25 cellular contexts compared by ENCODE assay signal in the genomic region with DNA sequence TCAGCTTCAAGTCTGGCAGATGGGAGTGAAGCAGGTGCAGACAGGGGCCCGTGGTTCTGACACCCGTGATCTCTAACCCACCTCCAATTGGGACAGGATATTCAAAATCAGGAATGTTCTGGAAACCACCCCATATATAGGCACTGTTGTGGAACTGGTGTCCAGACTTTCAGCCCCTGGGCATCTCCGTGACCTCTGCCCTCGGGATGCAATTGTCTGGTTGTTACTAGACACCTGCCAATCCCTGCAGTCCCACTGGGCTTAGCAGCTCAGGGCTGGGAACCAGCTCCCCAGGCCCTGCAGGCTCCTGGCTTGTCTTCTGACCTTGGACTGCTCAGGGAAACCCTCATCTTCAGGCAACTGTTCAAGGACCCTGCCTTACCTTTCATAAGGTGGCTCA.
"Had no signal": no experiment of that assay in that cellular context is flagged by ENCODE, and none has a peak within 500 bp of the region (broad histone marks: within the 10 kb centered on the region; RNA-seq: fewer than 3 reads in every experiment).

No MANE protein-coding gene starts in this region.

- H3K9me3 ChIP-seq: colonic mucosa, left lung, mucosa of descending colon, ovary, psoas muscle, testis, upper lobe of left lung had no signal

- DNase-seq: colonic mucosa; effector CD8-positive, alpha-beta T cell; foreskin keratinocyte; left cardiac atrium; mesenchymal stem cell; naive B cell; nucleus accumbens; ovary; psoas muscle; right cardiac atrium; sigmoid colon; stimulated activated CD4-positive, alpha-beta T cell treated with anti-CD3 and anti-CD28 coated beads, Interleukin-4, amount 100 ng/mL, for 4 hours; stimulated activated naive CD8-positive, alpha-beta T cell treated with anti-CD3 and anti-CD28 coated beads, Interleukin-15, Interleukin-2, amounts not matched to agents 100 U/mL and 50 U/mL, for 24 hours; substantia nigra; testis; tibial artery had no signal

- H3K36me3 ChIP-seq: colonic mucosa, esophagus muscularis mucosa, heart left ventricle, left lung, ovary, sigmoid colon, tibial artery, upper lobe of left lung had no signal

- H3K79me2 ChIP-seq: hepatocyte had no signal

- H2AFZ ChIP-seq: hepatocyte had no signal

- H3K27ac ChIP-seq: colonic mucosa, esophagus muscularis mucosa, foreskin keratinocyte, gastroesophageal sphincter, heart left ventricle, hepatocyte, left lung, ovary, psoas muscle, sigmoid colon, testis, tibial artery, upper lobe of left lung had no signal

- H3K4me3 ChIP-seq: colonic mucosa, esophagus muscularis mucosa, gastroesophageal sphincter, heart left ventricle, hepatocyte, left lung, mucosa of descending colon, ovary, psoas muscle, sigmoid colon, testis, tibial artery, upper lobe of left lung had no signal

- H3K27me3 ChIP-seq: ovary, testis, upper lobe of left lung had no signal

- H3K4me1 ChIP-seq: colonic mucosa, esophagus muscularis mucosa, foreskin keratinocyte, gastroesophageal sphincter, left lung, psoas muscle, sigmoid colon, testis, tibial artery had no signal

- H3K4me2 ChIP-seq: hepatocyte had no signal

- ATAC-seq: foreskin keratinocyte; gastroesophageal sphincter; heart left ventricle; left cardiac atrium; natural killer cell treated with Interleukin-12 subunit alpha and Interleukin-12 subunit beta and Interleukin-15 and Interleukin-18, amount 100 ng/mL, for 72 hours; psoas muscle; right cardiac atrium; stimulated activated memory B cell treated with anti-CD40 and anti-IgM and Interleukin-4, amounts not matched to agents 10 μg/mL and 1 μg/mL and 100 μg/mL, for 72 hours; stimulated activated naive CD8-positive, alpha-beta T cell treated with anti-CD3 and anti-CD28 coated beads, Interleukin-15, Interleukin-2, amounts not matched to agents 100 U/mL and 50 U/mL, for 24 hours had no signal
